In the genomic region with DNA sequence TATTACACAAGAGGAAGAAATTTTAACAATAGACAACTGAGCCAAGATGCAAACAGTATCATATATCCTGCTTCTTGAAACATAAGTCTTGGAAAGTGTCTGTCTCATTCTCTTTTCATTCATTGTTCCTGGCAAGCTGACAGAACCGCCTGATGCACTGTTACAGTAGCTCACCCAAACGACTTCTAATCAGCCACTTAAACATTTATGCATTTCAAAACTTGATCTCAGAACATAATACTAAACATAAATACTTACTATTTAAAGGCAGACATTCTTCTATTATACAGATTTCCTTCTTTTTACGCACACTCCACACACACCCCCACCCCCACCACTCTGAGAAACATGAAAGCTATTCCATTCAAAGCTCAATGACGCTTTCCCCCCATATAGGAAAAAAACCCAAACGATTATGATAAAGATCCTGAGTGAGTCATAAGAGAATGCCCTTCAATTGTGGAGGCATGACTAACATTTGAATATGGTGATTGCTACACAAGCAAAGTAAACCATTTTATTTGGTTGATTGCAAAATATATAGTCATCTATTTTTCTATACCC, we compare ENCODE assay signal across 9 cellular contexts.
A peak's percentile ranks its signal among the peaks of the same experiment; 100 is the strongest.
DNase-seq lines count a peak whose midpoint lies in the region; ATAC-seq lines count a peak whose summit lies in the region.
"Had no signal": no experiment of that assay in that cellular context is flagged by ENCODE, and none has a peak within 500 bp of the region (broad histone marks: within the 10 kb centered on the region; RNA-seq: fewer than 3 reads in every experiment).

No MANE protein-coding gene starts in this region.

- H3K36me3 ChIP-seq in ACC112 (ENCODE audit: insufficient read depth, low read length), result no peaks in the 10 kb centered on the region

- DNase-seq in HPDE6-E6E7 (ENCODE audit: extremely low spot score) (peak; percentile 60), SW 1271 (lab: John Stamatoyannopoulos, UW) (peak; percentile 35 to 41), foreskin melanocyte (peak; percentile 90), SHP77 (lab: John Stamatoyannopoulos, UW) (no peak), NCI-H128 (lab: John Stamatoyannopoulos, UW; ENCODE audit: unreplicated experiment) (no peak)
- no peak for DNase-seq in activated effector memory CD4-positive, alpha-beta T cell treated with Interleukin-2 at 50 U/mL for 16 hours
- DNase-seq: posterior cingulate gyrus had no signal

- H3K27ac ChIP-seq in ACC112 (ENCODE audit: low read depth, low read length), result peak overlapping the region; percentile 59

- no peaks in the 10 kb centered on the region for H3K27me3 ChIP-seq in ACC112 (ENCODE audit: insufficient read depth, low read length)

- H3K79me2 ChIP-seq in ACC112 (ENCODE audit: control insufficient read depth, insufficient read depth, low read length, unreplicated experiment), result no peaks in the 10 kb centered on the region

- peaks cover 20% of the 10 kb centered on the region for H3K4me1 ChIP-seq in ACC112 (ENCODE audit: control insufficient read depth, insufficient read depth, low read length, unreplicated experiment)

- H2AFZ ChIP-seq in ACC112 (ENCODE audit: low read length, unreplicated experiment), result no peak overlapping the region

- no peak for ATAC-seq in GM21529 (IDR thresholded peaks at IDR 0.05; ENCODE audit: unreplicated experiment)

- peak overlapping the region; percentile 48 for H3K4me3 ChIP-seq in ACC112 (ENCODE audit: low read depth, low read length)

Comparison
In these comparisons a context has a peak if more than half of its experiments do, and no peak if none do; other contexts are left out.
1. DNase-seq: peak in HPDE6-E6E7 (single experiment), SW 1271 (2 of 2) and foreskin melanocyte (single experiment); none in SHP77 (0 of 2), NCI-H128 (single experiment) and activated effector memory CD4-positive, alpha-beta T cell treated with Interleukin-2 at 50 U/mL for 16 hours (single experiment).